In the genomic region with DNA sequence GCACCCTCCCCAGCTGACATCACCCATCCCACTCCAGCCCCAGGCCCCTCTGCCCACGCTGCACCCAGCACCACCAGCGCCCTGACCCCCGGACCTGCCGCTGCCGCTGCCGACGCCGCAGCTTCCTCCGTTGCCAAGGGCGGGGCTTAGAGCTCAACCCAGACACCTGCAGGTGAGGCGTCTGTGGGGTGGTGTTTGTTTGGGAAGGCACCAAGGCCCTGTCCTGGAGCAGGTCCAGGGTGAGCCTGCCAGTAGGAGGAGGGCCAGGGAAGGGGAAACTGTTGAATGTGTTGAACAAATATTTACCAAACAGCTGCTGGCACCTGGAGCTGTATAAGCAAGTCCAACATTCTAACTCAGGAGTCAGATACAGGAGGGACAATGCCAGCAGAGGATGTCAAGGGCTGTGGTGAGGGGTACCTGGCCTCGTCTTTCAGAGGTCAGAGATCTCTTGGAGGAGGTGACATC, we compare ENCODE assay signal across 1 cellular context.
TF ChIP-seq lines count a peak whose summit lies in the region.

No MANE protein-coding gene starts in this region.

TF ChIP-seq in HepG2, 621 proteins besides CTCF, POLR2A, EP300 and RAD21 (continued from another document):
- TF ChIP-seq, protein P1, sequence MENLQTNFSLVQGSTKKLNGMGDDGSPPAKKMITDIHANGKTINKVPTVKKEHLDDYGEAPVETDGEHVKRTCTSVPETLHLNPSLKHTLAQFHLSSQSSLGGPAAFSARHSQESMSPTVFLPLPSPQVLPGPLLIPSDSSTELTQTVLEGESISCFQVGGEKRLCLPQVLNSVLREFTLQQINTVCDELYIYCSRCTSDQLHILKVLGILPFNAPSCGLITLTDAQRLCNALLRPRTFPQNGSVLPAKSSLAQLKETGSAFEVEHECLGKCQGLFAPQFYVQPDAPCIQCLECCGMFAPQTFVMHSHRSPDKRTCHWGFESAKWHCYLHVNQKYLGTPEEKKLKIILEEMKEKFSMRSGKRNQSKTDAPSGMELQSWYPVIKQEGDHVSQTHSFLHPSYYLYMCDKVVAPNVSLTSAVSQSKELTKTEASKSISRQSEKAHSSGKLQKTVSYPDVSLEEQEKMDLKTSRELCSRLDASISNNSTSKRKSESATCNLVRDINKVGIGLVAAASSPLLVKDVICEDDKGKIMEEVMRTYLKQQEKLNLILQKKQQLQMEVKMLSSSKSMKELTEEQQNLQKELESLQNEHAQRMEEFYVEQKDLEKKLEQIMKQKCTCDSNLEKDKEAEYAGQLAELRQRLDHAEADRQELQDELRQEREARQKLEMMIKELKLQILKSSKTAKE (CRISPR knock-in tag; IDR thresholded peaks at IDR 0.05; ENCODE audit: borderline replicate concordance) = peak; percentile 96
- TF ChIP-seq MXD4 (CRISPR knock-in tag; IDR thresholded peaks at IDR 0.05) (0 out of 2 replicates have a peak, but pooled peaks have one; percentile 32), NFE2 (CRISPR knock-in tag; IDR thresholded peaks at IDR 0.05) (no peak), LCORL (IDR thresholded peaks at IDR 0.05) (no peak), LCORL (CRISPR knock-in tag; IDR thresholded peaks at IDR 0.05) (peak; percentile 96), RNF2 (conservative IDR thresholded peaks at IDR 0.05; ENCODE audit: low read depth) (no peak), ZKSCAN5 (CRISPR knock-in tag; IDR thresholded peaks at IDR 0.05) (no peak), U2AF1 (optimal IDR thresholded peaks at IDR 0.05; ENCODE audit: low read depth, low read length) (no peak), SMAD9 (CRISPR knock-in tag; IDR thresholded peaks at IDR 0.05) (0 out of 2 replicates have a peak, but pooled peaks have one; percentile 49), ZNF737 (CRISPR knock-in tag; IDR thresholded peaks at IDR 0.05; ENCODE audit: borderline replicate concordance) (no peak), TCF7 (IDR thresholded peaks at IDR 0.05; ENCODE audit: low read depth) (no peak), KDM2A (CRISPR knock-in tag; IDR thresholded peaks at IDR 0.05; ENCODE audit: borderline replicate concordance, low read depth) (peak; percentile 46; the same call in 1 of the 2 replicates), ZNF256 (CRISPR knock-in tag; conservative IDR thresholded peaks at IDR 0.05) (no peak), MZF1 (CRISPR knock-in tag; IDR thresholded peaks at IDR 0.05; ENCODE audit: borderline replicate concordance) (no peak), EEA1 (CRISPR knock-in tag; IDR thresholded peaks at IDR 0.05; ENCODE audit: borderline replicate concordance) (no peak), MIER3 (CRISPR knock-in tag; IDR thresholded peaks at IDR 0.05; ENCODE audit: borderline replicate concordance) (no peak; the same call in 1 of the 2 replicates), ZNF572 (CRISPR knock-in tag; IDR thresholded peaks at IDR 0.05) (no peak), RFX1 (IDR thresholded peaks at IDR 0.05) (peak; percentile 70), ZNF354B (CRISPR knock-in tag; IDR thresholded peaks at IDR 0.05) (no peak), GATAD2A (CRISPR knock-in tag; IDR thresholded peaks at IDR 0.05) (peak; percentile 83), REL (CRISPR knock-in tag; conservative IDR thresholded peaks at IDR 0.05) (peak; percentile 86), DMAP1 (CRISPR knock-in tag; IDR thresholded peaks at IDR 0.05) (peak; percentile 64; the same call in 1 of the 2 replicates)
- TF ChIP-seq, protein P2, sequence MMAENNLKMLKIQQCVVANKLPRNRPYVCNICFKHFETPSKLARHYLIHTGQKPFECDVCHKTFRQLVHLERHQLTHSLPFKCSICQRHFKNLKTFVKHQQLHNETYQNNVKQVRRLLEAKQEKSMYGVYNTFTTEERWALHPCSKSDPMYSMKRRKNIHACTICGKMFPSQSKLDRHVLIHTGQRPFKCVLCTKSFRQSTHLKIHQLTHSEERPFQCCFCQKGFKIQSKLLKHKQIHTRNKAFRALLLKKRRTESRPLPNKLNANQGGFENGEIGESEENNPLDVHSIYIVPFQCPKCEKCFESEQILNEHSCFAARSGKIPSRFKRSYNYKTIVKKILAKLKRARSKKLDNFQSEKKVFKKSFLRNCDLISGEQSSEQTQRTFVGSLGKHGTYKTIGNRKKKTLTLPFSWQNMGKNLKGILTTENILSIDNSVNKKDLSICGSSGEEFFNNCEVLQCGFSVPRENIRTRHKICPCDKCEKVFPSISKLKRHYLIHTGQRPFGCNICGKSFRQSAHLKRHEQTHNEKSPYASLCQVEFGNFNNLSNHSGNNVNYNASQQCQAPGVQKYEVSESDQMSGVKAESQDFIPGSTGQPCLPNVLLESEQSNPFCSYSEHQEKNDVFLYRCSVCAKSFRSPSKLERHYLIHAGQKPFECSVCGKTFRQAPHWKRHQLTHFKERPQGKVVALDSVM (CRISPR knock-in tag; IDR thresholded peaks at IDR 0.05) = no peak
- TF ChIP-seq, protein P3, sequence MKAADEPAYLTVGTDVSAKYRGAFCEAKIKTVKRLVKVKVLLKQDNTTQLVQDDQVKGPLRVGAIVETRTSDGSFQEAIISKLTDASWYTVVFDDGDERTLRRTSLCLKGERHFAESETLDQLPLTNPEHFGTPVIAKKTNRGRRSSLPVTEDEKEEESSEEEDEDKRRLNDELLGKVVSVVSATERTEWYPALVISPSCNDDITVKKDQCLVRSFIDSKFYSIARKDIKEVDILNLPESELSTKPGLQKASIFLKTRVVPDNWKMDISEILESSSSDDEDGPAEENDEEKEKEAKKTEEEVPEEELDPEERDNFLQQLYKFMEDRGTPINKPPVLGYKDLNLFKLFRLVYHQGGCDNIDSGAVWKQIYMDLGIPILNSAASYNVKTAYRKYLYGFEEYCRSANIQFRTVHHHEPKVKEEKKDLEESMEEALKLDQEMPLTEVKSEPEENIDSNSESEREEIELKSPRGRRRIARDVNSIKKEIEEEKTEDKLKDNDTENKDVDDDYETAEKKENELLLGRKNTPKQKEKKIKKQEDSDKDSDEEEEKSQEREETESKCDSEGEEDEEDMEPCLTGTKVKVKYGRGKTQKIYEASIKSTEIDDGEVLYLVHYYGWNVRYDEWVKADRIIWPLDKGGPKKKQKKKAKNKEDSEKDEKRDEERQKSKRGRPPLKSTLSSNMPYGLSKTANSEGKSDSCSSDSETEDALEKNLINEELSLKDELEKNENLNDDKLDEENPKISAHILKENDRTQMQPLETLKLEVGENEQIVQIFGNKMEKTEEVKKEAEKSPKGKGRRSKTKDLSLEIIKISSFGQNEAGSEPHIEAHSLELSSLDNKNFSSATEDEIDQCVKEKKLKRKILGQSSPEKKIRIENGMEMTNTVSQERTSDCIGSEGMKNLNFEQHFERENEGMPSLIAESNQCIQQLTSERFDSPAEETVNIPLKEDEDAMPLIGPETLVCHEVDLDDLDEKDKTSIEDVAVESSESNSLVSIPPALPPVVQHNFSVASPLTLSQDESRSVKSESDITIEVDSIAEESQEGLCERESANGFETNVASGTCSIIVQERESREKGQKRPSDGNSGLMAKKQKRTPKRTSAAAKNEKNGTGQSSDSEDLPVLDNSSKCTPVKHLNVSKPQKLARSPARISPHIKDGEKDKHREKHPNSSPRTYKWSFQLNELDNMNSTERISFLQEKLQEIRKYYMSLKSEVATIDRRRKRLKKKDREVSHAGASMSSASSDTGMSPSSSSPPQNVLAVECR (CRISPR knock-in tag; IDR thresholded peaks at IDR 0.05; ENCODE audit: borderline replicate concordance) = peak; percentile 83; the same call in 1 of the 2 replicates
